In the genomic region with DNA sequence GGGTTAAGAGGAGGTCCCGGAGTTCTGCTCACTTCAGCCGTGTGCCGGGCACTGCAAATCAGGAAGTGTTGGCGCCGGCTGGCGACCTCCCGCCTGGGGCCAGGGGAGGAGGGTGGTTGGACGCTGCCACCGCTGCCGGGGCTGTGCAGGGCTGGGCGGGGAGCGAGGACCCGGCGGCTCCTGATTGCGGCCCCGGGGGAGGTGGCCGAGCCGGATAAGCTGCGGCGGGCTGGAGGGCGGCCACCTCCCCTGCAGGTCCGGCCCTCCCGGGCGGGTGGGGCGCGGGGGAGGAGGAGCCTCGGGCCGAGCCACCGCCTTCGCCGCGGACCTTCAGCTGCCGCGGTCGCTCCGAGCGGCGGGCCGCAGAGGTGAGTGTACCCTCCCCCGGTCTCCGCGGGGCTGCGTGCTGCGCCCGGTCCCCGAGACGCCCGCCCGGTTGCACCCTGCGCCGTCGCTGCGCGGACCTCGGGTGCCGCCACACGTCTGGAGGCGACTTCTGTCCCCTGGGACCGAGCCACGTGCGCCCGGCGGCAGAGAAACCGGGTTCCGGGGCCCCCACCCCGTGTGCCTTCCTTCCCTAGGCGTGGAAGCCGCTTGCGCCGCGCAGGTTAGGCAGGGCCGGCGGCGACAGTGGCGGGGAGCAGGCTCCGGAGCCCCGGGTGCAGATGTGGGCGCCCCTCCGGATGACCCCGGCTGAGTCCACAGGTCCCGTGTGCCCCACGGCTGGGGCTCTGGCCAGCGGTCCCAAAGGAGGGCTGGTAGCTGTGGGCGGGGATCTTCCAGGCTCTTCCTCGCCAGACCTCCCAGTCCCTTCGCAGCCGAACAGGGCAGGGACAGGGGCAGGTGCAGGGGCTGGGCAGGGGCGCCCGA, we compare ENCODE assay signal across 1 cellular context.
TF ChIP-seq lines count a peak whose summit lies in the region.

A gene with protein sequence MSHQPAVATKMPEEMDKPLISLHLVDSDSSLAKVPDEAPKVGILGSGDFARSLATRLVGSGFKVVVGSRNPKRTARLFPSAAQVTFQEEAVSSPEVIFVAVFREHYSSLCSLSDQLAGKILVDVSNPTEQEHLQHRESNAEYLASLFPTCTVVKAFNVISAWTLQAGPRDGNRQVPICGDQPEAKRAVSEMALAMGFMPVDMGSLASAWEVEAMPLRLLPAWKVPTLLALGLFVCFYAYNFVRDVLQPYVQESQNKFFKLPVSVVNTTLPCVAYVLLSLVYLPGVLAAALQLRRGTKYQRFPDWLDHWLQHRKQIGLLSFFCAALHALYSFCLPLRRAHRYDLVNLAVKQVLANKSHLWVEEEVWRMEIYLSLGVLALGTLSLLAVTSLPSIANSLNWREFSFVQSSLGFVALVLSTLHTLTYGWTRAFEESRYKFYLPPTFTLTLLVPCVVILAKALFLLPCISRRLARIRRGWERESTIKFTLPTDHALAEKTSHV (plus strand): TSS at position 314 of the 870 bp plus-strand sequence. CDS start 7,179 bp downstream, outside the sequence.

TF ChIP-seq in HepG2, 621 proteins besides CTCF, POLR2A, EP300 and RAD21 (continued from another document and continues in another):
- TF ChIP-seq, protein P1, sequence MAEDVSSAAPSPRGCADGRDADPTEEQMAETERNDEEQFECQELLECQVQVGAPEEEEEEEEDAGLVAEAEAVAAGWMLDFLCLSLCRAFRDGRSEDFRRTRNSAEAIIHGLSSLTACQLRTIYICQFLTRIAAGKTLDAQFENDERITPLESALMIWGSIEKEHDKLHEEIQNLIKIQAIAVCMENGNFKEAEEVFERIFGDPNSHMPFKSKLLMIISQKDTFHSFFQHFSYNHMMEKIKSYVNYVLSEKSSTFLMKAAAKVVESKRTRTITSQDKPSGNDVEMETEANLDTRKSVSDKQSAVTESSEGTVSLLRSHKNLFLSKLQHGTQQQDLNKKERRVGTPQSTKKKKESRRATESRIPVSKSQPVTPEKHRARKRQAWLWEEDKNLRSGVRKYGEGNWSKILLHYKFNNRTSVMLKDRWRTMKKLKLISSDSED (CRISPR knock-in tag; IDR thresholded peaks at IDR 0.05), result no peak
- TF ChIP-seq PAX8 (CRISPR knock-in tag; IDR thresholded peaks at IDR 0.05; ENCODE audit: borderline replicate concordance), result peak; percentile 89; the same call in 1 of the 2 replicates
- no peak; the same call in 1 of the 2 replicates for TF ChIP-seq RARA (CRISPR knock-in tag; IDR thresholded peaks at IDR 0.05)
- TF ChIP-seq, protein P2, sequence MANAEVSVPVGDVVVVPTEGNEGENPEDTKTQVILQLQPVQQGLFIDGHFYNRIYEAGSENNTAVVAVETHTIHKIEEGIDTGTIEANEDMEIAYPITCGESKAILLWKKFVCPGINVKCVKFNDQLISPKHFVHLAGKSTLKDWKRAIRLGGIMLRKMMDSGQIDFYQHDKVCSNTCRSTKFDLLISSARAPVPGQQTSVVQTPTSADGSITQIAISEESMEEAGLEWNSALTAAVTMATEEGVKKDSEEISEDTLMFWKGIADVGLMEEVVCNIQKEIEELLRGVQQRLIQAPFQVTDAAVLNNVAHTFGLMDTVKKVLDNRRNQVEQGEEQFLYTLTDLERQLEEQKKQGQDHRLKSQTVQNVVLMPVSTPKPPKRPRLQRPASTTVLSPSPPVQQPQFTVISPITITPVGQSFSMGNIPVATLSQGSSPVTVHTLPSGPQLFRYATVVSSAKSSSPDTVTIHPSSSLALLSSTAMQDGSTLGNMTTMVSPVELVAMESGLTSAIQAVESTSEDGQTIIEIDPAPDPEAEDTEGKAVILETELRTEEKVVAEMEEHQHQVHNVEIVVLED (CRISPR knock-in tag; IDR thresholded peaks at IDR 0.05; ENCODE audit: borderline replicate concordance), result no peak; the same call in 1 of the 2 replicates
- TF ChIP-seq ZNF720 (CRISPR knock-in tag; IDR thresholded peaks at IDR 0.05), result no peak
- no peak for TF ChIP-seq ISX (CRISPR knock-in tag; conservative IDR thresholded peaks at IDR 0.05)
- TF ChIP-seq ZNF333 (CRISPR knock-in tag; IDR thresholded peaks at IDR 0.05; ENCODE audit: borderline replicate concordance), result peak; percentile 48; the same call in 1 of the 2 replicates
- TF ChIP-seq, protein P3, sequence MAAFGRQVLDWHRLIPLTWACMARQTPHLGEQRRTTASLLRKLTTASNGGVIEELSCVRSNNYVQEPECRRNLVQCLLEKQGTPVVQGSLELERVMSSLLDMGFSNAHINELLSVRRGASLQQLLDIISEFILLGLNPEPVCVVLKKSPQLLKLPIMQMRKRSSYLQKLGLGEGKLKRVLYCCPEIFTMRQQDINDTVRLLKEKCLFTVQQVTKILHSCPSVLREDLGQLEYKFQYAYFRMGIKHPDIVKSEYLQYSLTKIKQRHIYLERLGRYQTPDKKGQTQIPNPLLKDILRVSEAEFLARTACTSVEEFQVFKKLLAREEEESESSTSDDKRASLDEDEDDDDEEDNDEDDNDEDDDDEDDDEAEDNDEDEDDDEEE (CRISPR knock-in tag; IDR thresholded peaks at IDR 0.05), result no peak; the same call in 1 of the 2 replicates
- no peak for TF ChIP-seq HMG20A (CRISPR knock-in tag; IDR thresholded peaks at IDR 0.05; ENCODE audit: borderline replicate concordance)
- peak; percentile 51; the same call in 1 of the 2 replicates for TF ChIP-seq ZNF451 (CRISPR knock-in tag; IDR thresholded peaks at IDR 0.05)
- TF ChIP-seq ZNF883 (CRISPR knock-in tag; IDR thresholded peaks at IDR 0.05; ENCODE audit: not compliant biosample characterization), result no peak
- TF ChIP-seq NFIB (CRISPR knock-in tag; IDR thresholded peaks at IDR 0.05; ENCODE audit: borderline replicate concordance), result no peak
- no peak for TF ChIP-seq JUND (CRISPR knock-in tag; IDR thresholded peaks at IDR 0.05)
- no peak for TF ChIP-seq TCF7L2 (IDR thresholded peaks at IDR 0.05; ENCODE audit: low read depth, low read length)
- TF ChIP-seq CHCHD3 (CRISPR knock-in tag; IDR thresholded peaks at IDR 0.05), result no peak
- TF ChIP-seq, protein P4, sequence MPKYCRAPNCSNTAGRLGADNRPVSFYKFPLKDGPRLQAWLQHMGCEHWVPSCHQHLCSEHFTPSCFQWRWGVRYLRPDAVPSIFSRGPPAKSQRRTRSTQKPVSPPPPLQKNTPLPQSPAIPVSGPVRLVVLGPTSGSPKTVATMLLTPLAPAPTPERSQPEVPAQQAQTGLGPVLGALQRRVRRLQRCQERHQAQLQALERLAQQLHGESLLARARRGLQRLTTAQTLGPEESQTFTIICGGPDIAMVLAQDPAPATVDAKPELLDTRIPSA (CRISPR knock-in tag; IDR thresholded peaks at IDR 0.05; ENCODE audit: borderline replicate concordance), result no peak
- no peak for TF ChIP-seq NR2F2 (IDR thresholded peaks at IDR 0.05; ENCODE audit: borderline replicate concordance, low read depth)
- no peak for TF ChIP-seq HOXD1 (CRISPR knock-in tag; IDR thresholded peaks at IDR 0.05)
- no peak for TF ChIP-seq ZNF17 (CRISPR knock-in tag; IDR thresholded peaks at IDR 0.05)
- no peak; the same call in 1 of the 2 replicates for TF ChIP-seq BCL6 (CRISPR knock-in tag; IDR thresholded peaks at IDR 0.05)
- TF ChIP-seq POLR2AphosphoS5 (IDR thresholded peaks at IDR 0.05; ENCODE audit: low read depth, low read length), result peak; percentile 66; the same call in 1 of the 2 replicates
- TF ChIP-seq ZNF589 (CRISPR knock-in tag; conservative IDR thresholded peaks at IDR 0.05), result 0 out of 2 replicates have a peak, but pooled peaks have one; percentile 31
- peak; percentile 48; the same call in 1 of the 2 replicates for TF ChIP-seq NR1H2 (CRISPR knock-in tag; IDR thresholded peaks at IDR 0.05; ENCODE audit: borderline replicate concordance, low read depth)
- no peak for TF ChIP-seq TRIM24 (CRISPR knock-in tag; IDR thresholded peaks at IDR 0.05)
- TF ChIP-seq, protein P5, sequence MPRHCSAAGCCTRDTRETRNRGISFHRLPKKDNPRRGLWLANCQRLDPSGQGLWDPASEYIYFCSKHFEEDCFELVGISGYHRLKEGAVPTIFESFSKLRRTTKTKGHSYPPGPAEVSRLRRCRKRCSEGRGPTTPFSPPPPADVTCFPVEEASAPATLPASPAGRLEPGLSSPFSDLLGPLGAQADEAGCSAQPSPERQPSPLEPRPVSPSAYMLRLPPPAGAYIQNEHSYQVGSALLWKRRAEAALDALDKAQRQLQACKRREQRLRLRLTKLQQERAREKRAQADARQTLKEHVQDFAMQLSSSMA (CRISPR knock-in tag; IDR thresholded peaks at IDR 0.05), result 0 out of 2 replicates have a peak, but pooled peaks have one; percentile 33
- TF ChIP-seq, protein P6, sequence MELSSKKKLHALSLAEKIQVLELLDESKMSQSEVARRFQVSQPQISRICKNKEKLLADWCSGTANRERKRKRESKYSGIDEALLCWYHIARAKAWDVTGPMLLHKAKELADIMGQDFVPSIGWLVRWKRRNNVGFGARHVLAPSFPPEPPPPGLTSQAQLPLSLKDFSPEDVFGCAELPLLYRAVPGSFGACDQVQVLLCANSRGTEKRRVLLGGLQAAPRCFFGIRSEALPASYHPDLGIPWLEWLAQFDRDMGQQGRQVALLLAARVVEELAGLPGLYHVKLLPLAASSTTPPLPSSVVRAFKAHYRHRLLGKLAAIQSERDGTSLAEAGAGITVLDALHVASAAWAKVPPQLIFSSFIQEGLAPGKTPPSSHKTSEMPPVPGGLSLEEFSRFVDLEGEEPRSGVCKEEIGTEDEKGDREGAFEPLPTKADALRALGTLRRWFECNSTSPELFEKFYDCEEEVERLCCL (CRISPR knock-in tag; IDR thresholded peaks at IDR 0.05; ENCODE audit: borderline replicate concordance), result 0 out of 2 replicates have a peak, but pooled peaks have one; percentile 42
- TF ChIP-seq ISL2 (CRISPR knock-in tag; IDR thresholded peaks at IDR 0.05), result peak; percentile 27; the same call in 1 of the 2 replicates
- TF ChIP-seq PTBP1 (IDR thresholded peaks at IDR 0.05; ENCODE audit: low read depth, low read length, poor library complexity, severe bottlenecking), result no peak
- no peak; the same call in 1 of the 2 replicates for TF ChIP-seq ARHGAP35 (CRISPR knock-in tag; IDR thresholded peaks at IDR 0.05; ENCODE audit: borderline replicate concordance)
- TF ChIP-seq ZNF878 (CRISPR knock-in tag; IDR thresholded peaks at IDR 0.05), result no peak
- TF ChIP-seq ZKSCAN8 (CRISPR knock-in tag; IDR thresholded peaks at IDR 0.05; ENCODE audit: borderline replicate concordance), result no peak
- TF ChIP-seq, protein P7, sequence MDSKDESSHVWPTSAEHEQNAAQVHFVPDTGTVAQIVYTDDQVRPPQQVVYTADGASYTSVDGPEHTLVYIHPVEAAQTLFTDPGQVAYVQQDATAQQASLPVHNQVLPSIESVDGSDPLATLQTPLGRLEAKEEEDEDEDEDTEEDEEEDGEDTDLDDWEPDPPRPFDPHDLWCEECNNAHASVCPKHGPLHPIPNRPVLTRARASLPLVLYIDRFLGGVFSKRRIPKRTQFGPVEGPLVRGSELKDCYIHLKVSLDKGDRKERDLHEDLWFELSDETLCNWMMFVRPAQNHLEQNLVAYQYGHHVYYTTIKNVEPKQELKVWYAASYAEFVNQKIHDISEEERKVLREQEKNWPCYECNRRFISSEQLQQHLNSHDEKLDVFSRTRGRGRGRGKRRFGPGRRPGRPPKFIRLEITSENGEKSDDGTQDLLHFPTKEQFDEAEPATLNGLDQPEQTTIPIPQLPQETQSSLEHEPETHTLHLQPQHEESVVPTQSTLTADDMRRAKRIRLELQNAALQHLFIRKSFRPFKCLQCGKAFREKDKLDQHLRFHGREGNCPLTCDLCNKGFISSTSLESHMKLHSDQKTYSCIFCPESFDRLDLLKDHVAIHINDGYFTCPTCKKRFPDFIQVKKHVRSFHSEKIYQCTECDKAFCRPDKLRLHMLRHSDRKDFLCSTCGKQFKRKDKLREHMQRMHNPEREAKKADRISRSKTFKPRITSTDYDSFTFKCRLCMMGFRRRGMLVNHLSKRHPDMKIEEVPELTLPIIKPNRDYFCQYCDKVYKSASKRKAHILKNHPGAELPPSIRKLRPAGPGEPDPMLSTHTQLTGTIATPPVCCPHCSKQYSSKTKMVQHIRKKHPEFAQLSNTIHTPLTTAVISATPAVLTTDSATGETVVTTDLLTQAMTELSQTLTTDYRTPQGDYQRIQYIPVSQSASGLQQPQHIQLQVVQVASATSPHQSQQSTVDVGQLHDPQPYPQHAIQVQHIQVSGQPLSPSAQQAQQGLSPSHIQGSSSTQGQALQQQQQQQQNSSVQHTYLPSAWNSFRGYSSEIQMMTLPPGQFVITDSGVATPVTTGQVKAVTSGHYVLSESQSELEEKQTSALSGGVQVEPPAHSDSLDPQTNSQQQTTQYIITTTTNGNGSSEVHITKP (CRISPR knock-in tag; IDR thresholded peaks at IDR 0.05; ENCODE audit: low read depth), result 0 out of 2 replicates have a peak, but pooled peaks have one; percentile 40
- TF ChIP-seq, protein P8, sequence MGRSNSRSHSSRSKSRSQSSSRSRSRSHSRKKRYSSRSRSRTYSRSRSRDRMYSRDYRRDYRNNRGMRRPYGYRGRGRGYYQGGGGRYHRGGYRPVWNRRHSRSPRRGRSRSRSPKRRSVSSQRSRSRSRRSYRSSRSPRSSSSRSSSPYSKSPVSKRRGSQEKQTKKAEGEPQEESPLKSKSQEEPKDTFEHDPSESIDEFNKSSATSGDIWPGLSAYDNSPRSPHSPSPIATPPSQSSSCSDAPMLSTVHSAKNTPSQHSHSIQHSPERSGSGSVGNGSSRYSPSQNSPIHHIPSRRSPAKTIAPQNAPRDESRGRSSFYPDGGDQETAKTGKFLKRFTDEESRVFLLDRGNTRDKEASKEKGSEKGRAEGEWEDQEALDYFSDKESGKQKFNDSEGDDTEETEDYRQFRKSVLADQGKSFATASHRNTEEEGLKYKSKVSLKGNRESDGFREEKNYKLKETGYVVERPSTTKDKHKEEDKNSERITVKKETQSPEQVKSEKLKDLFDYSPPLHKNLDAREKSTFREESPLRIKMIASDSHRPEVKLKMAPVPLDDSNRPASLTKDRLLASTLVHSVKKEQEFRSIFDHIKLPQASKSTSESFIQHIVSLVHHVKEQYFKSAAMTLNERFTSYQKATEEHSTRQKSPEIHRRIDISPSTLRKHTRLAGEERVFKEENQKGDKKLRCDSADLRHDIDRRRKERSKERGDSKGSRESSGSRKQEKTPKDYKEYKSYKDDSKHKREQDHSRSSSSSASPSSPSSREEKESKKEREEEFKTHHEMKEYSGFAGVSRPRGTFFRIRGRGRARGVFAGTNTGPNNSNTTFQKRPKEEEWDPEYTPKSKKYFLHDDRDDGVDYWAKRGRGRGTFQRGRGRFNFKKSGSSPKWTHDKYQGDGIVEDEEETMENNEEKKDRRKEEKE (IDR thresholded peaks at IDR 0.05), result no peak
- TF ChIP-seq, protein P9, sequence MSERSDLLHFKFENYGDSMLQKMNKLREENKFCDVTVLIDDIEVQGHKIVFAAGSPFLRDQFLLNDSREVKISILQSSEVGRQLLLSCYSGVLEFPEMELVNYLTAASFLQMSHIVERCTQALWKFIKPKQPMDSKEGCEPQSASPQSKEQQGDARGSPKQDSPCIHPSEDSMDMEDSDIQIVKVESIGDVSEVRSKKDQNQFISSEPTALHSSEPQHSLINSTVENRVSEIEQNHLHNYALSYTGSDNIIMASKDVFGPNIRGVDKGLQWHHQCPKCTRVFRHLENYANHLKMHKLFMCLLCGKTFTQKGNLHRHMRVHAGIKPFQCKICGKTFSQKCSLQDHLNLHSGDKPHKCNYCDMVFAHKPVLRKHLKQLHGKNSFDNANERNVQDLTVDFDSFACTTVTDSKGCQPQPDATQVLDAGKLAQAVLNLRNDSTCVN (CRISPR knock-in tag; IDR thresholded peaks at IDR 0.05; ENCODE audit: borderline replicate concordance), result peak; percentile 20; the same call in 1 of the 2 replicates
- TF ChIP-seq, protein P10, sequence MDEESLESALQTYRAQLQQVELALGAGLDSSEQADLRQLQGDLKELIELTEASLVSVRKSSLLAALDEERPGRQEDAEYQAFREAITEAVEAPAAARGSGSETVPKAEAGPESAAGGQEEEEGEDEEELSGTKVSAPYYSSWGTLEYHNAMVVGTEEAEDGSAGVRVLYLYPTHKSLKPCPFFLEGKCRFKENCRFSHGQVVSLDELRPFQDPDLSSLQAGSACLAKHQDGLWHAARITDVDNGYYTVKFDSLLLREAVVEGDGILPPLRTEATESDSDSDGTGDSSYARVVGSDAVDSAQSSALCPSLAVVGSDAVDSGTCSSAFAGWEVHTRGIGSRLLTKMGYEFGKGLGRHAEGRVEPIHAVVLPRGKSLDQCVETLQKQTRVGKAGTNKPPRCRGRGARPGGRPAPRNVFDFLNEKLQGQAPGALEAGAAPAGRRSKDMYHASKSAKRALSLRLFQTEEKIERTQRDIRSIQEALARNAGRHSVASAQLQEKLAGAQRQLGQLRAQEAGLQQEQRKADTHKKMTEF (CRISPR knock-in tag; IDR thresholded peaks at IDR 0.05), result peak; percentile 55; the same call in 1 of the 2 replicates
- no peak for TF ChIP-seq ZNF3 (CRISPR knock-in tag; IDR thresholded peaks at IDR 0.05)
